Comparison of ENCODE assay signal across 22 cellular contexts in genomic region chr20:40191573-40191972, GRCh38.
DNase-seq lines count a peak whose midpoint lies in the region; ATAC-seq, FAIRE-seq and TF ChIP-seq lines count a peak whose summit lies in the region.
"Had no signal": no experiment of that assay in that cellular context is flagged by ENCODE, and none has a peak within 500 bp of the region (broad histone marks: within the 10 kb centered on the region; RNA-seq: fewer than 3 reads in every experiment).

No MANE protein-coding gene starts in this region.

- no peaks in the 10 kb centered on the region for H3K27me3 ChIP-seq in testis
- H3K27me3 ChIP-seq in vagina, result no peaks in the 10 kb centered on the region
- no peaks in the 10 kb centered on the region for H3K27me3 ChIP-seq in foreskin keratinocyte

- no peaks in the 10 kb centered on the region for H3K4me1 ChIP-seq in kidney (ENCODE audit: control insufficient read depth in 1 of 2, insufficient read depth in 1 of 2, low read depth in 1 of 2, low read length in 2 of 2)
- no peaks in the 10 kb centered on the region for H3K4me1 ChIP-seq in testis
- peaks cover 5% of the 10 kb centered on the region for H3K4me1 ChIP-seq in vagina
- peaks cover 14% of the 10 kb centered on the region for H3K4me1 ChIP-seq in foreskin keratinocyte
- H3K4me1 ChIP-seq: SJCRH30 had no signal

- FAIRE-seq in kidney (lab: Jason Lieb, UNC), result no peak
- FAIRE-seq: GM12892, GM18507 had no signal

- no peak overlapping the region for H3K9ac ChIP-seq in kidney (ENCODE audit: low read length in 2 of 2)

- H3K9me3 ChIP-seq in kidney (ENCODE audit: control insufficient read depth in 1 of 2, low read length in 2 of 2), result no peaks in the 10 kb centered on the region
- no peaks in the 10 kb centered on the region for H3K9me3 ChIP-seq in testis
- no peaks in the 10 kb centered on the region for H3K9me3 ChIP-seq in vagina
- H3K9me3 ChIP-seq: SJCRH30 had no signal

- H3K27ac ChIP-seq in kidney (ENCODE audit: low read depth in 2 of 2, low read length in 2 of 2) (no peak overlapping the region), testis (peak overlapping the region in 1 of 2 donors; percentile 0), vagina (no peak overlapping the region), foreskin keratinocyte (no peak overlapping the region)
- H3K27ac ChIP-seq: C4-2B, SJCRH30 had no signal

- intact Hi-C loops in kidney (cut with DNase I), result no loop called here
- intact Hi-C loops in testis (cut with DNase I; ENCODE audit: low total_unique reads), result no loop called here
- intact Hi-C loops in vagina (cut with DNase I), result no loop called here

- DNase-seq in AG20443 (ENCODE audit: low spot score), result peak; percentile 14
- DNase-seq in astrocyte of the cerebellum (ENCODE audit: low read depth), result peak; percentile 18
- DNase-seq in kidney, result peak; percentile 61
- DNase-seq in testis, result peak; percentile 42
- no peak for DNase-seq in vagina (ENCODE audit: extremely low spot score in 2 of 2)
- no peak for DNase-seq in NCI-H446 treated with DMSO at 0.1 percent for 48 hours (lab: John Stamatoyannopoulos, UW)
- no peak for DNase-seq in foreskin keratinocyte
- DNase-seq: AML-193, DMS79, GOT3, NCI-H1105 treated with DMSO at 0.1 percent for 48 hours, NCI-H1694 treated with DMSO at 0.1 percent for 48 hours, NCI-H2107, NCI-H2227 treated with DMSO at 0.1 percent for 48 hours, NCI-H524, PC-3, RPMI8226, SJCRH30 had no signal

- H3K36me3 ChIP-seq in kidney (ENCODE audit: control insufficient read depth in 1 of 2, insufficient read depth in 2 of 2, low read length in 2 of 2) (no peaks in the 10 kb centered on the region), testis (ENCODE audit: low read depth, missing control alignments) (no peaks in the 10 kb centered on the region), vagina (no peaks in the 10 kb centered on the region)
- H3K36me3 ChIP-seq: SJCRH30 had no signal

- TF ChIP-seq POLR2A in testis (IDR thresholded peaks at IDR 0.05), result no peak
- TF ChIP-seq POLR2A in vagina (IDR thresholded peaks at IDR 0.05), result no peak

- no peak for ATAC-seq in foreskin keratinocyte
- ATAC-seq: HCT116, PC-3 had no signal

- H3K4me3 ChIP-seq in astrocyte of the cerebellum (ENCODE audit: low read depth, low read length) (no peak overlapping the region), kidney (ENCODE audit: low read length in 2 of 2) (no peak overlapping the region), testis (no peak overlapping the region), vagina (no peak overlapping the region)
- H3K4me3 ChIP-seq: SJCRH30 had no signal

- in situ Hi-C loops in astrocyte of the cerebellum (cut with HindIII; ENCODE audit: low sequenced_read_pairs), result no loop called here

- WGBS in testis, 2 donors, result 55 to 67% methylated on average over 4 of the region's 4 CpGs

- TF ChIP-seq CTCF in astrocyte of the cerebellum (IDR thresholded peaks at IDR 0.05; ENCODE audit: low read depth, low read length, missing control alignments) (no peak), kidney (IDR thresholded peaks at IDR 0.05; ENCODE audit: borderline replicate concordance, extremely low read depth, insufficient read depth) (no peak), testis (IDR thresholded peaks at IDR 0.05) (no peak), vagina (IDR thresholded peaks at IDR 0.05) (no peak), foreskin keratinocyte (conservative IDR thresholded peaks at IDR 0.05) (no peak)

Comparison
In these comparisons a context has a peak if more than half of its experiments do, and no peak if none do; other contexts are left out.
1. DNase-seq: peak in AG20443 (single experiment), astrocyte of the cerebellum (single experiment), kidney (single experiment) and testis (single experiment); none in vagina (0 of 2), NCI-H446 treated with DMSO at 0.1 percent for 48 hours (single experiment) and foreskin keratinocyte (0 of 2).